1 cellular context compared by ENCODE assay signal in genomic region chr18:44423826-44424225, GRCh38.
TF ChIP-seq lines count a peak whose summit lies in the region.

No MANE protein-coding gene starts in this region.

TF ChIP-seq in WTC11, 78 proteins besides CTCF, POLR2A, EP300 and RAD21 (continued from another document):
- TF ChIP-seq OVOL2 (CRISPR knock-in tag; IDR thresholded peaks at IDR 0.05; ENCODE audit: borderline replicate concordance) (no peak), IRF1 (CRISPR knock-in tag; IDR thresholded peaks at IDR 0.05) (no peak), PRRX2 (CRISPR knock-in tag; IDR thresholded peaks at IDR 0.05) (no peak), SP1 (CRISPR knock-in tag; conservative IDR thresholded peaks at IDR 0.05) (no peak), ERG (CRISPR knock-in tag; IDR thresholded peaks at IDR 0.05) (no peak), NFYB (CRISPR knock-in tag; conservative IDR thresholded peaks at IDR 0.05; ENCODE audit: low read depth) (no peak)
